In the genomic region with DNA sequence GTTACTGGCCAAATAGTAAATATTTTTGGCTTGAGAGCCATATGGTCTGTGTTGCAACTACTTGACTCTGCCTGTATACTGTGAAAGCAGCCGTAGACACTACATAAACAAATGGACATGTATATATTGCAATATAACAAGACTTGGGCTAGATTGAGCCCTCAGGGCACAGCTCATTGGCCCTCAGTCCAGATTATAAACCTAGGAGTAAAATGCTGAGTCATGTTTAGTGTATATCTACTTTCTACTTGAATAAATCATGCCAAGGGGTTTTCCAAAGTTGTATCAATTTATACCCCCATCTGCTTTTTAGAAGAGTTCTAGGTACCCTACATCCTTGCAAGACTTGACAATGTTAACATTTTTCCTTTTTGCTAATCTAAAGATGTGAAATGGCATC, we compare ENCODE assay signal across 1 cellular context.
A peak's percentile ranks its signal among the peaks of the same experiment; 100 is the strongest.
TF ChIP-seq lines count a peak whose summit lies in the region.

No MANE protein-coding gene starts in this region.

TF ChIP-seq in GM12878, 131 proteins besides CTCF, POLR2A, EP300 and RAD21:
- peak; percentile 88 for TF ChIP-seq BACH1 (IDR thresholded peaks at IDR 0.05; ENCODE audit: borderline replicate concordance)
- TF ChIP-seq STAT3 (IDR thresholded peaks at IDR 0.05; ENCODE audit: low read depth, low read length): no peak
